ENCODE assay signal across 1 cellular context in the genomic region with DNA sequence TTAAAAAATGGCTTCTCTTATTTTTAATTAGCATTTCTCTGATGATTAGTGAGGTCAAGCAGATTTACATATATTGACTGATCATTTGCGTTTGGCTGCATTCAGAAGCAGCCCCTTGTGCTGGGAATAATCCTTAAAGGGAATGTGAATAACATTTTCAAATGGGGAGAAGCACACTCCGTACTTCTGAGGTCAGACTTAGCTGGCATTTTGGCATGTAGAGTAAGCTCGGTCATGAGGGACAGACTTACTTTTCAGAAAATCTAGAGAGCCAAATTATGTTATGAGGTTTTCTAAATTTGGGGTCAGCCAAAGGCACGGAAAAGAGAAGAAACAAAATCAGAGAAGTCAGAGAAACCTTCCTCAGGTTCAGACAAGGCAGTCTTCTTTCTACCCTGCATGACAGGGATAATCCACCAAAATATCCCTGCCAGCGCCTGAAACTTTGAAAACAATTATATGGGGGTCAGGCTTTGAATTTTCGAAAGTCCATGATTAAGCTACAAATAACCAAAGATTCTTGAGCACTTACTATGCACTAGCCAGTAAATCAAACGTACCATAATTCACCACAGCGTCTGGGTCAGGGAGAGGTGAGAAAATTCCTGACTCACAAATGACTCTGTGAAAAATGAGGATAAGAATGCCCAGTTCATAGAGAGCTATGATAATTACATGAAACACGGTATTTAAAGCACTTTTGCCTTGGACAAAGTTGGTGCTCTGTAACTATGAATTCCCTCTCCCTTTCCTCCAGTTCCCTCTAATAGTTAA.
TF ChIP-seq lines count a peak whose summit lies in the region.

No MANE protein-coding gene starts in this region.

TF ChIP-seq in GM23338, 12 proteins besides CTCF, POLR2A, EP300 and RAD21 (continued from another document):
- TF ChIP-seq ZNF462 (CRISPR knock-in tag; IDR thresholded peaks at IDR 0.05) (no peak), REST (IDR thresholded peaks at IDR 0.05; ENCODE audit: unreplicated experiment) (no peak), CREB1 (CRISPR knock-in tag; IDR thresholded peaks at IDR 0.05; ENCODE audit: low read depth) (no peak), ZNF114 (CRISPR knock-in tag; IDR thresholded peaks at IDR 0.05) (no peak), JUNB (IDR thresholded peaks at IDR 0.05; ENCODE audit: unreplicated experiment) (no peak), ZNF331 (CRISPR knock-in tag; IDR thresholded peaks at IDR 0.05; ENCODE audit: low read depth) (no peak)
